26 cellular contexts compared by ENCODE assay signal in the genomic region with DNA sequence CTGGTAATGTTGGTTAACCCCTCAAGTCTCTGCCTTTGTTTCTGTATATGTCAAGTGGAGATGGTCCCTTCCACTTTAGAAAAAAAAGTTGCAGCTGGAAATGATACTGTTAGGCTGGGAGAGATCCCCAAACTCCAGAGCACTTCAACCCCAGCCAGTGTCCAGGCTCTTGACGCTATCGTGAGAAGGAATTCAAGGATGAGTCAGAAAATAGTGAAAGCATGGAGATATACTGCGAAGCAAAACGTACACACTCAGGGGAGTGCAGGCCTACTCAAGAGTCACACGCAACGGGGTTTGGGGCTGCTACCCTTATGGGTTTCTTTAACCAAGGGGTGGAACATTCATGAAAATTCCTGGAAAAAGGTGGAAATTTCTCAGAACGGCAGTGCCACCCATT. TPM values are rescaled to one million over a fixed set of nuclear protein-coding genes. Genes with fewer than 3 reads are reported as not detected.
"Had no signal": no experiment of that assay in that cellular context is flagged by ENCODE, and none has a peak within 500 bp of the region (broad histone marks: within the 10 kb centered on the region; RNA-seq: fewer than 3 reads in every experiment).

No MANE protein-coding gene starts in this region.

- H3K27me3 ChIP-seq: breast epithelium, Peyer's patch, SJSA1 had no signal

- DNase-seq: activated CD4-positive, alpha-beta T cell treated with anti-CD3 and anti-CD28 coated beads for 4 hours; activated CD8-positive, alpha-beta memory T cell treated with anti-CD3 and anti-CD28 coated beads, Interleukin-2, amount 50 U/mL, for 4 hours; activated CD8-positive, alpha-beta T cell treated with anti-CD3 and anti-CD28 coated beads for 36 hours; activated gamma-delta T cell treated with Interleukin-2 at 50 U/mL for 16 hours; activated naive CD4-positive, alpha-beta T cell treated with anti-CD3 and anti-CD28 coated beads, Interleukin-2, amount 10 ng/mL, durations not matched to agents 7 days and 5 days; activated naive CD8-positive, alpha-beta T cell treated with anti-CD3 and anti-CD28 coated beads for 36 hours; activated T-cell treated with anti-CD3 and anti-CD28 coated beads, Interleukin-2, amount 50 U/mL, for 72 hours; anterior cingulate cortex; Karpas-422; MM.1S; NCI-H1105; NCI-H1436; NCI-H1694 treated with DMSO at 0.1 percent for 48 hours; NCI-H2029 treated with DMSO at 0.1 percent for 48 hours; NCI-H345; NCI-H510A treated with DMSO at 0.1 percent for 48 hours; Peyer's patch; SW 1271 had no signal

- H3K9me3 ChIP-seq: breast epithelium, Peyer's patch, SJSA1 had no signal

- H3K36me3 ChIP-seq: breast epithelium, Peyer's patch, SJSA1 had no signal

- H3K27ac ChIP-seq: breast epithelium, Peyer's patch, RWPE1, SJSA1 had no signal

- ATAC-seq: activated CD4-positive, CD25-positive, alpha-beta regulatory T cell treated with anti-CD3 and anti-CD28 coated beads, Interleukin-2, amount 50 U/mL, for 24 hours; activated CD8-positive, alpha-beta T cell treated with anti-CD3 and anti-CD28 coated beads for 36 hours; activated T-cell treated with anti-CD3 and anti-CD28 coated beads, Interleukin-2, amount 50 U/mL, for 72 hours; SK-N-SH treated with all-trans-retinoic acid at 6 μM for 48 hours had no signal

- H3K4me3 ChIP-seq: breast epithelium, Peyer's patch, SJSA1 had no signal

- H3K4me1 ChIP-seq: breast epithelium, Peyer's patch, SJSA1 had no signal

RNA-seq across cellular contexts. Expression of gene KCNV2, which starts 24.9 kb away (rescaled TPM):
- total RNA-seq: activated CD8-positive, alpha-beta T cell treated with anti-CD3 and anti-CD28 coated beads for 36 hours; activated naive CD8-positive, alpha-beta T cell treated with anti-CD3 and anti-CD28 coated beads for 36 hours; activated T-cell treated with anti-CD3 and anti-CD28 coated beads, Interleukin-2, amount 50 U/mL, for 72 hours; activated T-helper 2 cell treated with anti-CD3 and anti-CD28 coated beads, Interferon-gamma antibody, Interleukin-2, Interleukin-4, amounts not matched to agents 10 μg/mL and 5 μg/mL and 100 μg/mL, durations not matched to agents 14 hours and 24 hours and 36 hours; breast epithelium; Peyer's patch; SJSA1; T-helper 1 cell treated with Interleukin-12 subunit alpha and Interleukin-12 subunit beta and Interleukin-4 antibody, amounts not matched to agents 30 ng/mL and 1 ng/mL, for 36 hours had no signal
- polyA plus RNA-seq: adipose tissue had no signal
